8 cellular contexts compared by ENCODE assay signal in the genomic region with DNA sequence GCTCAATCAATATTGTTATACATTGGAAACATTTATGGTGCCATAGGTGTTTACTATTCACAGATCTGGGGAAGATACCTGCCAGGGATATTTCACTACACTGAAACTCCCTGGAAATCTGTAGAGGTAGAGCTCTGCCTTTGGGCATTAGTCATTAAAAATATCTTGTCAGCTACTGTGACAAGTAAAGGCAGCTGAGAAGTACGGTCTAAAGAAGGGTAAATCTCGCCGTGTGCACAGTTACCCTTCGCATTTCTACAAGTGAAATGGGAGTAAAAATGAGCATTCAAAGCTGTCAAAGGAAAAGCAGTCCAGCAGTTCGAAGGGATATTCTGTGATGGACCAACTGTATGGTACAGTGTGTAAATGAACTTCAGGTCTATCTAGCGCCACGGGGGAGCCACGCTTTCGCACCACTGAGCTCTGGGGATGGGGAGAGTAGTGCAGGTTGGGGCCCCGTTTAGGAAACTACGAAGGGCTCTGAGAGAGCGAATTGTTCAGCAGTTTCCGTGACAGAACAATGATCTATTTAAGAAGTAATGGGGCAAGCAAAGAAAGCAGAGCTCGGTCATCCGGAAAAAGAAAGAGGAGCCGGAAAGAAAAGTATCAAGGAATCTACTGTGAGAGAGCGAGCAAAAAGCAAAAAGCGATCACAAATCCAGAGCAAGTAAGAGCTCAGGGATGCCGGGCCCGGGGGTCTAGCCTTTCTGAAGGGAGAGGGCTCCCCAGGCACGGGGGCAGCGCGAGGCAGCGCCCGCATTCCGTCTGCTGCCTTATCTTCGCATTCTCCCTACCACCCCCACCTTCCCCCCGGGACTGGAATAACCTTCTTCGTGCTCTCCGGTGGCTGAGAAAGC.
A peak's percentile ranks its signal among the peaks of the same experiment; 100 is the strongest.
DNase-seq lines count a peak whose midpoint lies in the region; ATAC-seq lines count a peak whose summit lies in the region.

No MANE protein-coding gene starts in this region.

- H3K27me3 Mint-ChIP-seq in effector memory CD8-positive, alpha-beta T cell, result no peaks in the 10 kb centered on the region
- no peaks in the 10 kb centered on the region for H3K27me3 Mint-ChIP-seq in memory B cell

- peak overlapping the region; percentile 96 to 100 for H3K4me3 Mint-ChIP-seq in effector memory CD8-positive, alpha-beta T cell
- H3K4me3 Mint-ChIP-seq in memory B cell, result peak overlapping the region; percentile 98

- H3K9me3 Mint-ChIP-seq in effector memory CD8-positive, alpha-beta T cell, result no peaks in the 10 kb centered on the region
- no peaks in the 10 kb centered on the region for H3K9me3 Mint-ChIP-seq in memory B cell

- H3K4me1 Mint-ChIP-seq in effector memory CD8-positive, alpha-beta T cell (ENCODE audit: low read depth in 2 of 2), result peaks cover 34 to 36% of the 10 kb centered on the region in 2 donors
- H3K4me1 Mint-ChIP-seq in memory B cell, result peaks cover 35% of the 10 kb centered on the region

- H3K27ac Mint-ChIP-seq in effector memory CD8-positive, alpha-beta T cell, result peak overlapping the region; percentile 96 to 99
- H3K27ac Mint-ChIP-seq in memory B cell, result peak overlapping the region; percentile 98

- peaks cover 18% of the 10 kb centered on the region for H3K36me3 Mint-ChIP-seq in effector memory CD8-positive, alpha-beta T cell (ENCODE audit: insufficient read depth)
- H3K36me3 Mint-ChIP-seq in memory B cell, result no peaks in the 10 kb centered on the region

- DNase-seq in NOMO-1 treated with DMSO at 0.1 percent for 48 hours (lab: John Stamatoyannopoulos, UW; ENCODE audit: unreplicated experiment) (peak; percentile 12), NOMO-1 treated with dmso at 0.1 percent for 144 hours (lab: John Stamatoyannopoulos, UW; ENCODE audit: unreplicated experiment) (no peak), Kasumi-1 (lab: John Stamatoyannopoulos, UW) (peak; percentile 46 to 51), memory B cell (ENCODE audit: low spot score in 2 of 2) (peak; percentile 23 to 29), NCI-H2196 treated with DMSO at 0.1 percent for 48 hours (lab: John Stamatoyannopoulos, UW; ENCODE audit: unreplicated experiment) (no peak)
- peak; percentile 25 for DNase-seq in activated CD4-positive, alpha-beta T cell treated with anti-CD3 and anti-CD28 coated beads, Interleukin-2, amount 50 U/mL, for 1 hour
- DNase-seq in effector memory CD8-positive, alpha-beta T cell, result peak in 2 of 3 experiments; percentile 16 to 19
- peak; percentile 6 for DNase-seq in stimulated activated CD8-positive, alpha-beta memory T cell treated with anti-CD3 and anti-CD28 coated beads, Interleukin-4, amount 100 ng/mL, for 1 hour (ENCODE audit: low read depth in 2 of 2, low spot score in 1 of 2)

- ATAC-seq in effector memory CD8-positive, alpha-beta T cell (replicated peaks), result peak; percentile 25
- ATAC-seq in memory B cell (ENCODE audit: low read depth), result peak; percentile 24

Comparison
In these comparisons a context has a peak if more than half of its experiments do, and no peak if none do; other contexts are left out.
1. DNase-seq: peak in NOMO-1 treated with DMSO at 0.1 percent for 48 hours (single experiment), Kasumi-1 (2 of 2), activated CD4-positive, alpha-beta T cell treated with anti-CD3 and anti-CD28 coated beads, Interleukin-2, amount 50 U/mL, for 1 hour (single experiment), effector memory CD8-positive, alpha-beta T cell (2 of 3), memory B cell (2 of 2) and stimulated activated CD8-positive, alpha-beta memory T cell treated with anti-CD3 and anti-CD28 coated beads, Interleukin-4, amount 100 ng/mL, for 1 hour (2 of 2); none in NOMO-1 treated with dmso at 0.1 percent for 144 hours (single experiment) and NCI-H2196 treated with DMSO at 0.1 percent for 48 hours (single experiment).